25 cellular contexts compared by ENCODE assay signal in genomic region chr9:123584202-123585176, GRCh38.
DNase-seq lines count a peak whose midpoint lies in the region; ATAC-seq and TF ChIP-seq lines count a peak whose summit lies in the region.
"Had no signal": no experiment of that assay in that cellular context is flagged by ENCODE, and none has a peak within 500 bp of the region (broad histone marks: within the 10 kb centered on the region; RNA-seq: fewer than 3 reads in every experiment).

No MANE protein-coding gene starts in this region.

- DNase-seq in DMS79 (lab: John Stamatoyannopoulos, UW) (peak; percentile 66), H9 (no peak), NCI-H69 (lab: John Stamatoyannopoulos, UW) (peak; percentile 71), mesenchymal stem cell (no peak), sigmoid colon (no peak)
- no peak for DNase-seq in activated naive CD4-positive, alpha-beta T cell treated with Interleukin-2 at 50 U/mL for 16 hours
- DNase-seq: activated naive CD4-positive, alpha-beta T cell treated with anti-CD3 and anti-CD28 coated beads for 36 hours; activated T-cell treated with anti-CD3 and anti-CD28 coated beads for 4 hours; amygdala; GOT3; KG1; mesendoderm; naive thymus-derived CD4-positive, alpha-beta T cell; NCI-H2081 treated with DMSO at 0.1 percent for 48 hours; pancreas; SHP77; stimulated activated CD4-positive, alpha-beta T cell treated with anti-CD3 and anti-CD28 coated beads, Interleukin-1b, Interleukin-23, amount 100 ng/mL, for 48 hours; T-cell; testis had no signal

- H3K14ac ChIP-seq in H9 (ENCODE audit: insufficient read depth, low read length) = no peak overlapping the region
- H3K14ac ChIP-seq in mesenchymal stem cell (ENCODE audit: low read length in 2 of 2) = no peak overlapping the region

- H3K9ac ChIP-seq in H9 (ENCODE audit: extremely low read depth, insufficient read length, low read length) (no peak overlapping the region), mesenchymal stem cell (ENCODE audit: low read length) (no peak overlapping the region)

- H2BK12ac ChIP-seq in H9 (ENCODE audit: insufficient read length, low read depth, low read length) = no peak overlapping the region
- H2BK12ac ChIP-seq in mesenchymal stem cell (ENCODE audit: low read length in 2 of 2) = no peak overlapping the region

- H3K36me3 ChIP-seq in mesenchymal stem cell (ENCODE audit: control insufficient read depth in 1 of 2, insufficient read depth in 2 of 2, low read depth in 1 of 2, low read length in 2 of 2) (peaks cover 11 to 21% of the 10 kb centered on the region in 2 experiments), sigmoid colon (peaks cover 0 to 27% (median 2%) of the 10 kb centered on the region in 4 donors)
- H3K36me3 ChIP-seq: pancreas had no signal

- H2AFZ ChIP-seq in H9 (ENCODE audit: low read length) (no peak overlapping the region), mesenchymal stem cell (ENCODE audit: low read depth, low read length) (no peak overlapping the region)

- peaks cover 11 to 25% (median 13%) of the 10 kb centered on the region in 3 experiments for H3K36me3 Mint-ChIP-seq in H9 (ENCODE audit: insufficient read depth in 1 of 3, low read depth in 3 of 3)

- H3K27me3 ChIP-seq in H9 (ENCODE audit: insufficient read depth, low read length) = no peaks in the 10 kb centered on the region
- no peaks in the 10 kb centered on the region for H3K27me3 ChIP-seq in mesenchymal stem cell (ENCODE audit: control insufficient read depth in 1 of 2, insufficient read depth in 1 of 2, low read length in 2 of 2)
- H3K27me3 ChIP-seq in sigmoid colon = no peaks in the 10 kb centered on the region
- H3K27me3 ChIP-seq: gastroesophageal sphincter, pancreas, testis had no signal

- no peak for TF ChIP-seq EP300 in sigmoid colon (IDR thresholded peaks at IDR 0.05)

- H3K4me1 Mint-ChIP-seq in H9 = peaks cover 3 to 16% of the 10 kb centered on the region in 2 experiments; a peak in 3 of 4 replicates
- H3K4me1 Mint-ChIP-seq: CD14-positive monocyte; central memory CD8-positive, alpha-beta T cell; stimulated activated memory B cell treated with anti-CD40 and anti-IgM and Interleukin-4, amounts not matched to agents 10 μg/mL and 1 μg/mL and 100 μg/mL, for 72 hours; T-cell had no signal

- no peak overlapping the region for H3K4me3 Mint-ChIP-seq in H9
- H3K4me3 Mint-ChIP-seq: activated naive CD4-positive, alpha-beta T cell treated with anti-CD3 and anti-CD28 coated beads for 36 hours; CD14-positive monocyte; central memory CD8-positive, alpha-beta T cell; naive thymus-derived CD4-positive, alpha-beta T cell; stimulated activated memory B cell treated with anti-CD40 and anti-IgM and Interleukin-4, amounts not matched to agents 10 μg/mL and 1 μg/mL and 100 μg/mL, for 72 hours; T-cell had no signal

- ATAC-seq in HG03565 (IDR thresholded peaks at IDR 0.05; ENCODE audit: unreplicated experiment) (no peak), HG03095 (IDR thresholded peaks at IDR 0.05; ENCODE audit: unreplicated experiment) (no peak)
- ATAC-seq: gastroesophageal sphincter; naive thymus-derived CD4-positive, alpha-beta T cell; pancreas; stimulated activated memory B cell treated with anti-CD40 and anti-IgM and Interleukin-4, amounts not matched to agents 10 μg/mL and 1 μg/mL and 100 μg/mL, for 72 hours; T-cell had no signal

- no peak overlapping the region for H3K56ac ChIP-seq in H9 (ENCODE audit: insufficient read length, low read depth, low read length)

- no peak overlapping the region for H2BK20ac ChIP-seq in H9 (ENCODE audit: low read depth, low read length, poor library complexity, severe bottlenecking)

- H4K91ac ChIP-seq in H9 (ENCODE audit: insufficient read length, low read depth, low read length) = no peak overlapping the region
- H4K91ac ChIP-seq in mesenchymal stem cell (ENCODE audit: low read length) = peak overlapping the region; percentile 71

- H2BK120ac ChIP-seq in H9 (ENCODE audit: low read depth, low read length, poor library complexity, severe bottlenecking) (no peak overlapping the region), mesenchymal stem cell (ENCODE audit: low read depth, low read length) (no peak overlapping the region)

- no peak overlapping the region for H2AK5ac ChIP-seq in H9 (ENCODE audit: insufficient read length, low read length)
- no peak overlapping the region for H2AK5ac ChIP-seq in mesenchymal stem cell (ENCODE audit: low read length, severe bottlenecking)

- H3K4me1 ChIP-seq in H9 (ENCODE audit: insufficient read depth, low read length) (no peaks in the 10 kb centered on the region), mesenchymal stem cell (ENCODE audit: control insufficient read depth, insufficient read depth, low read depth, low read length) (peaks cover 6% of the 10 kb centered on the region), sigmoid colon (no peaks in the 10 kb centered on the region)
- H3K4me1 ChIP-seq: gastroesophageal sphincter, pancreas, testis had no signal

- H3K9me3 Mint-ChIP-seq in H9 = peaks cover 0 to 18% of the 10 kb centered on the region in 2 experiments; a peak in 3 of 5 replicates

- intact Hi-C loops in sigmoid colon (cut with DNase I) = no loop called here

- H3K18ac ChIP-seq in H9 (ENCODE audit: insufficient read length, low read depth, low read length) = no peak overlapping the region
- peak overlapping the region in 1 of 2 experiments; percentile 5 for H3K18ac ChIP-seq in mesenchymal stem cell (ENCODE audit: low read depth in 1 of 2, low read length in 2 of 2)

- no peak overlapping the region for H3K4ac ChIP-seq in H9 (ENCODE audit: low read depth, low read length)
- H3K4ac ChIP-seq in mesenchymal stem cell (ENCODE audit: low read depth in 1 of 2, low read length in 2 of 2) = no peak overlapping the region

- no peak overlapping the region for H4K5ac ChIP-seq in H9 (ENCODE audit: insufficient read length, low read depth, low read length)

- no peak overlapping the region for H3T11ph ChIP-seq in H9 (ENCODE audit: low read length)

- H3K4me2 ChIP-seq in H9 (ENCODE audit: insufficient read depth, insufficient read length, low read length) = no peak overlapping the region
- no peak overlapping the region for H3K4me2 ChIP-seq in mesenchymal stem cell (ENCODE audit: low read length, poor library complexity, severe bottlenecking)

- TF ChIP-seq CTCF in H9 (conservative IDR thresholded peaks at IDR 0.05) (no peak), sigmoid colon (IDR thresholded peaks at IDR 0.05) (no peak)

- no peak overlapping the region for H2BK5ac ChIP-seq in H9 (ENCODE audit: insufficient read length, low read length)
- H2BK5ac ChIP-seq in mesenchymal stem cell (ENCODE audit: low read depth, low read length, poor library complexity, severe bottlenecking) = no peak overlapping the region

- no CpG with 5 or more reads among the region's 10 CpGs for WGBS in H9 (ENCODE audit: extremely low coverage, insufficient read length, low lambda C conversion rate)
- 98% methylated on average over 10 of the region's 10 CpGs for WGBS in mesenchymal stem cell
- 91 to 97% methylated on average over 10 of the region's 10 CpGs for WGBS in sigmoid colon, 2 donors

- H3K4me3 ChIP-seq in mesenchymal stem cell (ENCODE audit: insufficient read depth in 1 of 2, low read depth in 1 of 2, low read length in 2 of 2) (no peak overlapping the region), sigmoid colon (no peak overlapping the region)
- H3K4me3 ChIP-seq: gastroesophageal sphincter, pancreas, testis had no signal

- no peaks in the 10 kb centered on the region for H3K9me3 ChIP-seq in H9 (ENCODE audit: control insufficient read depth, low read depth, low read length)
- H3K9me3 ChIP-seq in mesenchymal stem cell (ENCODE audit: control insufficient read depth, low read length) = peaks cover 8% of the 10 kb centered on the region
- H3K9me3 ChIP-seq in sigmoid colon = peaks cover 0 to 2% (median 0%) of the 10 kb centered on the region in 4 donors
- H3K9me3 ChIP-seq: pancreas, testis had no signal

- H3K27ac ChIP-seq in H9 (ENCODE audit: insufficient read length, low read depth, low read length) (no peak overlapping the region), mesenchymal stem cell (ENCODE audit: low read length, poor library complexity, severe bottlenecking) (no peak overlapping the region), sigmoid colon (no peak overlapping the region)
- H3K27ac ChIP-seq: gastroesophageal sphincter, pancreas, testis had no signal

- H2BK15ac ChIP-seq in H9 (ENCODE audit: low read depth, low read length) (no peak overlapping the region), mesenchymal stem cell (ENCODE audit: low read depth, poor library complexity, severe bottlenecking) (no peak overlapping the region)

- no peak overlapping the region for H3K23ac ChIP-seq in H9 (ENCODE audit: insufficient read length, low read depth, low read length)
- H3K23ac ChIP-seq in mesenchymal stem cell (ENCODE audit: low read length in 2 of 2) = no peak overlapping the region

- no peaks in the 10 kb centered on the region for H3K79me2 ChIP-seq in H9 (ENCODE audit: insufficient read depth, low read length)

- H4K8ac ChIP-seq in H9 (replicated peaks; ENCODE audit: insufficient read length, low read depth, low read length) = no peak overlapping the region
- H4K8ac ChIP-seq in mesenchymal stem cell (ENCODE audit: low read length) = no peak overlapping the region

- H4K20me1 ChIP-seq in H9 (ENCODE audit: control insufficient read depth, insufficient read depth, insufficient read length) = no peaks in the 10 kb centered on the region

- H3K23me2 ChIP-seq in H9 (ENCODE audit: insufficient read length, low read depth, low read length, poor library complexity, severe bottlenecking) = no peaks in the 10 kb centered on the region

- H3K27me3 Mint-ChIP-seq in H9 (ENCODE audit: low read depth) = no peaks in the 10 kb centered on the region
- H3K27me3 Mint-ChIP-seq: central memory CD8-positive, alpha-beta T cell; naive thymus-derived CD4-positive, alpha-beta T cell; stimulated activated memory B cell treated with anti-CD40 and anti-IgM and Interleukin-4, amounts not matched to agents 10 μg/mL and 1 μg/mL and 100 μg/mL, for 72 hours; T-cell had no signal

- peak overlapping the region in 2 of 3 experiments; percentile 38 to 73; a peak in 4 of 7 replicates for H3K27ac Mint-ChIP-seq in H9
- H3K27ac Mint-ChIP-seq: activated naive CD4-positive, alpha-beta T cell treated with anti-CD3 and anti-CD28 coated beads for 36 hours; naive thymus-derived CD4-positive, alpha-beta T cell; stimulated activated memory B cell treated with anti-CD40 and anti-IgM and Interleukin-4, amounts not matched to agents 10 μg/mL and 1 μg/mL and 100 μg/mL, for 72 hours; T-cell had no signal

- H3K79me1 ChIP-seq in H9 (ENCODE audit: insufficient read depth, low read depth, low read length, poor library complexity, severe bottlenecking) = no peaks in the 10 kb centered on the region
- H3K79me1 ChIP-seq in mesenchymal stem cell (replicated peaks; ENCODE audit: low read length, poor library complexity, severe bottlenecking) = no peaks in the 10 kb centered on the region

- no peak for TF ChIP-seq POLR2A in sigmoid colon (IDR thresholded peaks at IDR 0.05)

Comparison
In these comparisons a context has a peak if more than half of its experiments do, and no peak if none do; other contexts are left out.
1. DNase-seq: peak in DMS79 (single experiment) and NCI-H69 (single experiment); none in H9 (single experiment), mesenchymal stem cell (single experiment), activated naive CD4-positive, alpha-beta T cell treated with Interleukin-2 at 50 U/mL for 16 hours (single experiment) and sigmoid colon (single experiment).